Comparison of ENCODE assay signal across 7 cellular contexts in the genomic region with DNA sequence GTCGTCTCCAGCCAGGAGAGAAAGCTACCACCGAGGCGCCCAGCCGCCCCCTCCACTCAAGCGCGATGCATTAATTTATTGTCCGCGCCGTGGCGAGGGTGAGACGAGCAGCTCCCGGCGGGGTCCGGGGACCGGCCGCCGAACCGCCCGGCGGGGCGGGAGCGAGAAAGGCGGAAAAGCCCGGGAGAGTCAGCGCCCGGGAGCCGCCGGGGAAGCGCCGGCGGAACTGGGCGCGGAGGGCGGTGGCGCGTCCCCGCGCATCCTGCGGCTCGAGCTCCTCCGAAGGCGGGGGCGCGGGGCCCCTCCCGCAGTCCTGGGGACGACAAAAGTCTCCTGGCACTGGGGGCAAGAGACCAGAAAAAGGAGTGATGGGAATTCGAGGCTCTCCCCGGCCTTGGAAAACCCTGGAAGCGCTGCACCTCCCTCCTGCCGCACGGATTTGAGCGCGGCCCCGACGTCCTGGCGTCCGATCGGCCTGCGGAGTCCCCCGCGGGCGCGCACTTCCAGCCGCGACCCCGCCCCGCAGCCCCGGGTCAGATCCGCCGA. TPM values are rescaled to one million over a fixed set of nuclear protein-coding genes. Genes with fewer than 3 reads are reported as not detected.
DNase-seq lines count a peak whose midpoint lies in the region; ATAC-seq and TF ChIP-seq lines count a peak whose summit lies in the region.

A gene with protein sequence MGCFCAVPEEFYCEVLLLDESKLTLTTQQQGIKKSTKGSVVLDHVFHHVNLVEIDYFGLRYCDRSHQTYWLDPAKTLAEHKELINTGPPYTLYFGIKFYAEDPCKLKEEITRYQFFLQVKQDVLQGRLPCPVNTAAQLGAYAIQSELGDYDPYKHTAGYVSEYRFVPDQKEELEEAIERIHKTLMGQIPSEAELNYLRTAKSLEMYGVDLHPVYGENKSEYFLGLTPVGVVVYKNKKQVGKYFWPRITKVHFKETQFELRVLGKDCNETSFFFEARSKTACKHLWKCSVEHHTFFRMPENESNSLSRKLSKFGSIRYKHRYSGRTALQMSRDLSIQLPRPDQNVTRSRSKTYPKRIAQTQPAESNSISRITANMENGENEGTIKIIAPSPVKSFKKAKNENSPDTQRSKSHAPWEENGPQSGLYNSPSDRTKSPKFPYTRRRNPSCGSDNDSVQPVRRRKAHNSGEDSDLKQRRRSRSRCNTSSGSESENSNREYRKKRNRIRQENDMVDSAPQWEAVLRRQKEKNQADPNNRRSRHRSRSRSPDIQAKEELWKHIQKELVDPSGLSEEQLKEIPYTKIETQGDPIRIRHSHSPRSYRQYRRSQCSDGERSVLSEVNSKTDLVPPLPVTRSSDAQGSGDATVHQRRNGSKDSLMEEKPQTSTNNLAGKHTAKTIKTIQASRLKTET (minus strand): TSS at position 228 of the 546 bp plus-strand sequence. CDS start 238 bp downstream, outside the sequence.

- no peak within 1 kb of the TSS for H3K27ac Mint-ChIP-seq in activated T-helper 17 cell treated with anti-CD3 and anti-CD28 coated beads, Interleukin-2, amount 50 U/mL, for 72 hours

- TF ChIP-seq EP300 in ovary (IDR thresholded peaks at IDR 0.05) = no peak

- peak within 1 kb of the TSS; percentile 83 for H3K4me3 Mint-ChIP-seq in activated T-helper 17 cell treated with anti-CD3 and anti-CD28 coated beads, Interleukin-2, amount 50 U/mL, for 72 hours

- peaks cover 37% of the 10 kb centered on the region for H3K27me3 Mint-ChIP-seq in activated T-helper 17 cell treated with anti-CD3 and anti-CD28 coated beads, Interleukin-2, amount 50 U/mL, for 72 hours

- H3K36me3 Mint-ChIP-seq in activated T-helper 17 cell treated with anti-CD3 and anti-CD28 coated beads, Interleukin-2, amount 50 U/mL, for 72 hours (ENCODE audit: low read depth) = no peaks in the 10 kb centered on the region

- no peak for TF ChIP-seq POLR2A in ovary (IDR thresholded peaks at IDR 0.05)

- H3K4me1 Mint-ChIP-seq in activated T-helper 17 cell treated with anti-CD3 and anti-CD28 coated beads, Interleukin-2, amount 50 U/mL, for 72 hours = peaks cover 7% of the 10 kb centered on the region

- 0 to 1% (median 0%) methylated on average over 69 to 70 of the region's 70 CpGs for WGBS in ovary, 3 donors

- no peaks in the 10 kb centered on the region for H3K4me1 ChIP-seq in ovary (ENCODE audit: insufficient read depth)

- H3K4me3 ChIP-seq in GM12865 (ENCODE audit: low read depth, low read length) = peak within 1 kb of the TSS; percentile 84
- H3K4me3 ChIP-seq in ovary = peak within 1 kb of the TSS; percentile 82

- intact Hi-C loops in Right ventricle myocardium inferior (cut with DNase I) (loop anchor here (5.0 kb wide), 1 partner anchor 52 kb away; no protein-coding TSS in a partner anchor), ovary (cut with DNase I) (loop anchor here in 3 of 4 donors (10.0 kb wide), 1 partner anchor 244 kb away; no protein-coding TSS in a partner anchor)

- DNase-seq in GM12865 (ENCODE audit: low read depth) (peak; percentile 8), Right ventricle myocardium inferior (ENCODE audit: missing footprints) (peak; percentile 70), ovary (peak; percentile 11 to 48 (median 28))

- no peaks in the 10 kb centered on the region for H3K27me3 ChIP-seq in ovary

- H3K27ac ChIP-seq in ovary = peak within 1 kb of the TSS; percentile 28 to 60

- ATAC-seq in HG03342 (IDR thresholded peaks at IDR 0.05; ENCODE audit: unreplicated experiment) = peak; percentile 17
- ATAC-seq in activated T-helper 17 cell treated with anti-CD3 and anti-CD28 coated beads, Interleukin-2, amount 50 U/mL, for 72 hours (replicated peaks) = no peak
- ATAC-seq in Right ventricle myocardium inferior = peak; percentile 55
- no peak for ATAC-seq in HG02870 (IDR thresholded peaks at IDR 0.05; ENCODE audit: unreplicated experiment)
- ATAC-seq in GM21367 (IDR thresholded peaks at IDR 0.05; ENCODE audit: unreplicated experiment) = no peak

- no peak for TF ChIP-seq CTCF in GM12865 (IDR thresholded peaks at IDR 0.05; ENCODE audit: insufficient read depth, low read depth, low read length, missing control alignments)
- TF ChIP-seq CTCF in ovary (IDR thresholded peaks at IDR 0.05) = no peak

- no peaks in the 10 kb centered on the region for H3K36me3 ChIP-seq in ovary

- peaks cover 6% of the 10 kb centered on the region for H3K9me3 Mint-ChIP-seq in activated T-helper 17 cell treated with anti-CD3 and anti-CD28 coated beads, Interleukin-2, amount 50 U/mL, for 72 hours

- no peaks in the 10 kb centered on the region for H3K9me3 ChIP-seq in ovary

RNA-seq across cellular contexts. Expression of the gene that starts here (rescaled TPM):
- under 1 TPM; 0.30 to 0.85 TPM for total RNA-seq in activated T-helper 17 cell treated with anti-CD3 and anti-CD28 coated beads, Interleukin-2, amount 50 U/mL, for 72 hours
- total RNA-seq in Right ventricle myocardium inferior (21.5 TPM), ovary (10 to 100 TPM in 2 of 7 donors, 1 to 10 TPM in 5; 3.8 to 12.3 (median 7.9) TPM)
- polyA plus RNA-seq in ovary = 10 to 100 TPM in 1 of 2 donors, 1 to 10 TPM in 1; 2.7 to 10.5 TPM

Comparison
In these comparisons a context has a peak if more than half of its experiments do, and no peak if none do; other contexts are left out.
1. DNase-seq: peak in every context shown above with its lines; median percentile 70 in Right ventricle myocardium inferior; 28 in ovary; 8 in GM12865.
2. ATAC-seq: peak in HG03342 (single experiment) and Right ventricle myocardium inferior (single experiment); none in activated T-helper 17 cell treated with anti-CD3 and anti-CD28 coated beads, Interleukin-2, amount 50 U/mL, for 72 hours (single experiment), HG02870 (single experiment) and GM21367 (single experiment).